8 cellular contexts compared by ENCODE assay signal in the genomic region with DNA sequence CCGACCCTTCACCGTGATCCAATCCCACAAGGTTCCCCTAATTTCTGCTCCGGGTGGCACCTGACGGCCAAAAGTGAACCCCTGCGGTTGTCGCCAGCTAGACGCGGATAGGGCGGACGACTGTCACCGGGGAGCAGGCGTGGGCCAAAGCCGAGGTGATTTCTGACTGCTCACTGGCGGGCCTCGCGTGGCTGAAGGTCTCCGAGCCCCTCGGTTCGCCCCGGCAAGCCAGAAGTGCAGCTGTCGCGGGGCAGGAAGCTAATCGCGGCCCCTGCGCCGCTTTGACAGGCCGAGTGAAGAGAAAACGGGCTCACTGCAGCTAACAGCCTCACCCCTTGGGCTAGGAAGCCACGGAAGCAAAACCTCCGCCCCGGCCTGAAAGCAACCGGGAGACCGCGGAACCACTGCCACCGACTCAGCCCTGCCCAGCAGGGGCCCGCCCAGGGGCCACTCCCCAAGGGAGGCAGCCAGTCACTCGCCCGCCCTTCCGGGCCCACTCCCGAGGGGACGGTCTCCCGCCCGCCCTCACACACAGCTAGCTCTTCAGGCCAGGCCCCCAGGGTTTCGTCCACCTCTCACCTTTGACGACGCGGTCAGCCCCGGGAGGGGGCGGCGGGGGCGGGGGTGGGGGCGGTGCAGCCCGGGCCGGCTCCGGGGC. TPM values are rescaled to one million over a fixed set of nuclear protein-coding genes. Genes with fewer than 3 reads are reported as not detected.
DNase-seq lines count a peak whose midpoint lies in the region; ATAC-seq, FAIRE-seq and TF ChIP-seq lines count a peak whose summit lies in the region.

No MANE protein-coding gene starts in this region.

- DNase-seq in ELR (ENCODE audit: low read depth) (peak; percentile 93), KBM-7 (peak; percentile 90), SIG-M5 treated with dmso at 0.1 percent for 504 hours (lab: John Stamatoyannopoulos, UW; ENCODE audit: unreplicated experiment) (peak; percentile 75), frontal cortex (ENCODE audit: low spot score in 2 of 2) (peak; percentile 81), omental fat pad (ENCODE audit: low spot score) (peak; percentile 54)
- peak; percentile 63 to 83 (median 76) for DNase-seq in activated naive CD4-positive, alpha-beta T cell (lab: John Stamatoyannopoulos, UW)

- peak overlapping the region; percentile 89 for H3K27ac ChIP-seq in temporal lobe (ENCODE audit: low read depth, low read length)

- TF ChIP-seq CTCF in omental fat pad (IDR thresholded peaks at IDR 0.05), result no peak

- ATAC-seq in GM21737 (IDR thresholded peaks at IDR 0.05; ENCODE audit: unreplicated experiment) (peak; percentile 91), omental fat pad (ENCODE audit: low FRiP score) (peak; percentile 97)

- no peak for FAIRE-seq in frontal cortex (lab: Jason Lieb, UNC)

- in situ Hi-C loops in KBM-7 (cut with MboI; ENCODE audit: low pct_unique_long_range_greater_than_20kb, low sequenced_read_pairs), result no loop called here

RNA-seq across cellular contexts. Expression of gene PPP3CB, which starts 0.5 kb away (rescaled TPM):
- total RNA-seq in frontal cortex (111 TPM), omental fat pad (10 to 100 TPM; 41.1 to 57.7 (median 46.2) TPM), temporal lobe (168 TPM)

Comparison
In these comparisons a context has a peak if more than half of its experiments do, and no peak if none do; other contexts are left out.
1. Peak in every context shown above with its lines: DNase-seq, ATAC-seq and H3K27ac ChIP-seq.